ENCODE assay signal across 11 cellular contexts in genomic region chr3:126621171-126621570, GRCh38. TPM values are rescaled to one million over a fixed set of nuclear protein-coding genes. Genes with fewer than 3 reads are reported as not detected.
DNase-seq lines count a peak whose midpoint lies in the region; ATAC-seq and TF ChIP-seq lines count a peak whose summit lies in the region.
"Had no signal": no experiment of that assay in that cellular context is flagged by ENCODE, and none has a peak within 500 bp of the region (broad histone marks: within the 10 kb centered on the region; RNA-seq: fewer than 3 reads in every experiment).

No MANE protein-coding gene starts in this region.

- no TSS peak for BruUV-seq in IMR-90 (replicated peaks; lab: Mats Ljungman, UMichigan)

- H4K91ac ChIP-seq in IMR-90 (ENCODE audit: insufficient read depth, low read depth, low read length), result peak overlapping the region; percentile 18; the same call in 1 of the 2 replicates

- no peaks in the 10 kb centered on the region for H3K36me3 ChIP-seq in IMR-90 (ENCODE audit: control insufficient read depth, insufficient read depth, low read length)

- peak overlapping the region; percentile 11 for H2AFZ ChIP-seq in IMR-90 (replicated peaks; ENCODE audit: low read length, poor library complexity)

- dilution Hi-C loops in IMR-90 (cut with HindIII; ENCODE audit: low sequenced_read_pairs, unreplicated experiment), result no loop called here

- H3K56ac ChIP-seq in IMR-90 (ENCODE audit: extremely low read depth, insufficient read depth, low read length), result no peak overlapping the region; the same call in 1 of the 2 replicates

- no peak overlapping the region for H3K9ac ChIP-seq in IMR-90 (ENCODE audit: low read depth, low read length)

- in situ Hi-C loops in IMR-90 (cut with MboI; ENCODE audit: low sequenced_read_pairs), result no loop called here

- H3K4me2 ChIP-seq in IMR-90 (ENCODE audit: low read depth, low read length), result peak overlapping the region; percentile 32; the same call in 1 of the 2 replicates

- peak overlapping the region; percentile 70 for H2BK20ac ChIP-seq in IMR-90 (ENCODE audit: low read depth, low read length)

- H3K9me1 ChIP-seq in IMR-90 (ENCODE audit: insufficient read depth, low read length), result peaks cover 9% of the 10 kb centered on the region

- H3K14ac ChIP-seq in IMR-90 (replicated peaks; ENCODE audit: low read depth, low read length), result 0 out of 2 replicates have a peak overlapping the region, but pooled peaks have one; percentile 12

- no peak overlapping the region; the same call in 1 of the 2 replicates for H3K18ac ChIP-seq in IMR-90 (ENCODE audit: low read depth, low read length)

- DNase-seq in AG08396 (ENCODE audit: low spot score) (peak; percentile 13), IMR-90 (peak; percentile 58), cardiac fibroblast (ENCODE audit: low read depth in 2 of 2) (peak; percentile 61 to 62), hepatic stellate cell (ENCODE audit: low spot score) (peak; percentile 7), DMS153 (lab: John Stamatoyannopoulos, UW) (no peak)
- no peak for DNase-seq in effector CD4-positive, alpha-beta T cell
- DNase-seq: activated naive CD4-positive, alpha-beta T cell treated with anti-CD3 and anti-CD28 coated beads, Interleukin-2, amount 50 U/mL, for 16 hours; CD4-positive, CD25-positive, alpha-beta regulatory T cell; upper lobe of right lung had no signal

- no peak overlapping the region for H4K8ac ChIP-seq in IMR-90 (ENCODE audit: low read depth in 2 of 2, low read length in 2 of 2)

- no peaks in the 10 kb centered on the region for H4K20me1 ChIP-seq in IMR-90 (ENCODE audit: insufficient read depth, low read length)

- peak overlapping the region; percentile 71 for H3K4ac ChIP-seq in IMR-90 (ENCODE audit: low read depth, low read length)

- H3K4me1 ChIP-seq in IMR-90 (ENCODE audit: control insufficient read depth, insufficient read depth, low read length), result peaks cover 10% of the 10 kb centered on the region
- H3K4me1 ChIP-seq: upper lobe of right lung had no signal

- no peak overlapping the region for H3K27ac ChIP-seq in IMR-90 (ENCODE audit: insufficient read depth, low read length)
- H3K27ac ChIP-seq: upper lobe of right lung had no signal

- no peaks in the 10 kb centered on the region for H3K79me1 ChIP-seq in IMR-90 (ENCODE audit: low read depth in 1 of 2, low read length in 2 of 2)

- peak overlapping the region; percentile 3; the same call in 2 of the 3 replicates for H2BK15ac ChIP-seq in IMR-90 (ENCODE audit: low read depth, low read length)

- H2AK9ac ChIP-seq in IMR-90 (replicated peaks; ENCODE audit: low read depth, low read length, poor library complexity), result no peak overlapping the region

- intact Hi-C loops in IMR-90 (cut with micrococcal nuclease), result no loop called here

- no peak for TF ChIP-seq CTCF in IMR-90 (conservative IDR thresholded peaks at IDR 0.05; ENCODE audit: low read depth, low read length)
- TF ChIP-seq CTCF in cardiac fibroblast (IDR thresholded peaks at IDR 0.05; ENCODE audit: low read depth, low read length), result no peak

- no peak overlapping the region for H2AK5ac ChIP-seq in IMR-90 (ENCODE audit: low read depth, low read length)

- ATAC-seq in IMR-90 (ENCODE audit: low read depth) (peak; percentile 79), HG02588 (IDR thresholded peaks at IDR 0.05; ENCODE audit: unreplicated experiment) (no peak), HG03108 (IDR thresholded peaks at IDR 0.05; ENCODE audit: unreplicated experiment) (no peak)

- peak overlapping the region; percentile 86 for H2BK120ac ChIP-seq in IMR-90 (ENCODE audit: low read depth, low read length)

- no peak overlapping the region for H4K5ac ChIP-seq in IMR-90 (ENCODE audit: low read depth, low read length)

- CTCF ChIA-PET in IMR-90 (lab: Yijun Ruan, JAX), result interaction anchor here (1.2 kb wide), 1 partner anchor 10 kb away, joined by 3 read pairs; no protein-coding TSS in a partner anchor

- H3K9me3 ChIP-seq in IMR-90 (ENCODE audit: control insufficient read depth, insufficient read depth, low read length), result no peaks in the 10 kb centered on the region
- H3K9me3 ChIP-seq: upper lobe of right lung had no signal

- no peak for TF ChIP-seq POLR2A in IMR-90 (IDR thresholded peaks at IDR 0.05; ENCODE audit: low read depth, low read length)

- no peaks in the 10 kb centered on the region for H3K27me3 ChIP-seq in IMR-90 (ENCODE audit: control insufficient read depth, insufficient read depth, low read length)
- H3K27me3 ChIP-seq: upper lobe of right lung had no signal

- WGBS in IMR-90 (ENCODE audit: extremely low coverage in 2 of 2, insufficient read length in 1 of 2), 2 experiments, result no CpG with 5 or more reads among the region's 1 CpG

- H3K4me3 ChIP-seq in IMR-90 (ENCODE audit: insufficient read depth, low read depth, low read length) (no peak overlapping the region), cardiac fibroblast (replicated peaks in 1 of 2; ENCODE audit: low read depth in 2 of 2, low read length in 2 of 2) (no peak overlapping the region)
- H3K4me3 ChIP-seq: upper lobe of right lung had no signal

- no peak for TF ChIP-seq RAD21 in IMR-90 (IDR thresholded peaks at IDR 0.05; ENCODE audit: low read length)

- POLR2A ChIA-PET in IMR-90 (lab: Charles Lee; ENCODE audit: unreplicated experiment), result no interaction called here

- no peak overlapping the region for H3K23ac ChIP-seq in IMR-90 (ENCODE audit: low read depth, low read length)

- peak overlapping the region; percentile 67 for H2BK5ac ChIP-seq in IMR-90 (ENCODE audit: low read depth, low read length, poor library complexity, severe bottlenecking)

TF ChIP-seq in IMR-90, 13 proteins besides CTCF, POLR2A, EP300 and RAD21:
- no peak for TF ChIP-seq MXI1 (IDR thresholded peaks at IDR 0.05; ENCODE audit: borderline replicate concordance, low read depth, low read length)
- TF ChIP-seq, protein P1, sequence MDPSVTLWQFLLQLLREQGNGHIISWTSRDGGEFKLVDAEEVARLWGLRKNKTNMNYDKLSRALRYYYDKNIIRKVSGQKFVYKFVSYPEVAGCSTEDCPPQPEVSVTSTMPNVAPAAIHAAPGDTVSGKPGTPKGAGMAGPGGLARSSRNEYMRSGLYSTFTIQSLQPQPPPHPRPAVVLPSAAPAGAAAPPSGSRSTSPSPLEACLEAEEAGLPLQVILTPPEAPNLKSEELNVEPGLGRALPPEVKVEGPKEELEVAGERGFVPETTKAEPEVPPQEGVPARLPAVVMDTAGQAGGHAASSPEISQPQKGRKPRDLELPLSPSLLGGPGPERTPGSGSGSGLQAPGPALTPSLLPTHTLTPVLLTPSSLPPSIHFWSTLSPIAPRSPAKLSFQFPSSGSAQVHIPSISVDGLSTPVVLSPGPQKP (IDR thresholded peaks at IDR 0.05; ENCODE audit: borderline replicate concordance, low read depth, low read length), result no peak
- no peak for TF ChIP-seq FOS (IDR thresholded peaks at IDR 0.05; ENCODE audit: low read depth, low read length)
- no peak for TF ChIP-seq SMC3 (IDR thresholded peaks at IDR 0.05; ENCODE audit: low read depth, low read length)
- no peak for TF ChIP-seq BHLHE40 (IDR thresholded peaks at IDR 0.05; ENCODE audit: low read depth, low read length)
- TF ChIP-seq CHD1 (IDR thresholded peaks at IDR 0.05; ENCODE audit: low read depth, low read length), result no peak
- no peak for TF ChIP-seq RCOR1 (IDR thresholded peaks at IDR 0.05; ENCODE audit: insufficient replicate concordance, low read length)
- TF ChIP-seq NFE2L2 (IDR thresholded peaks at IDR 0.05; ENCODE audit: low read depth, low read length), result no peak
- no peak for TF ChIP-seq MAZ (IDR thresholded peaks at IDR 0.05; ENCODE audit: borderline replicate concordance, low read depth, low read length)
- no peak for TF ChIP-seq USF2 (IDR thresholded peaks at IDR 0.05; ENCODE audit: low read depth, low read length)
- TF ChIP-seq CEBPB (IDR thresholded peaks at IDR 0.05; ENCODE audit: low read depth, low read length), result no peak
- no peak for TF ChIP-seq MAFK (IDR thresholded peaks at IDR 0.05; ENCODE audit: low read depth, low read length)
- no peak for TF ChIP-seq RFX5 (IDR thresholded peaks at IDR 0.05; ENCODE audit: low read depth, low read length)
TF ChIP-seq in IMR-90: peak in this region for 0.

RNA-seq across cellular contexts. Expression of gene TXNRD3, which starts 33.8 kb away (rescaled TPM):
- total RNA-seq in IMR-90 (2012; rRNA removed), result 8.1 and 8.4 TPM in 2 replicates
- polyA plus RNA-seq in IMR-90 (2012; rRNA removed), result 3.9 and 4.2 TPM in 2 replicates
- polyA plus RNA-seq in IMR-90 (2012; cell fraction: cytosol; rRNA removed), result 1.5 and 7.0 TPM in 2 replicates
- 3.0 and 8.2 TPM in 2 replicates for polyA plus RNA-seq in IMR-90 (2012; cell fraction: nucleus; rRNA removed; ENCODE audit: low replicate concordance)

Comparison
In these comparisons a context has a peak if more than half of its experiments do, and no peak if none do; other contexts are left out.
1. DNase-seq: peak in AG08396 (single experiment), IMR-90 (single experiment), cardiac fibroblast (2 of 2) and hepatic stellate cell (single experiment); none in effector CD4-positive, alpha-beta T cell (single experiment) and DMS153 (single experiment).